Comparison of ENCODE assay signal across 16 cellular contexts in the genomic region with DNA sequence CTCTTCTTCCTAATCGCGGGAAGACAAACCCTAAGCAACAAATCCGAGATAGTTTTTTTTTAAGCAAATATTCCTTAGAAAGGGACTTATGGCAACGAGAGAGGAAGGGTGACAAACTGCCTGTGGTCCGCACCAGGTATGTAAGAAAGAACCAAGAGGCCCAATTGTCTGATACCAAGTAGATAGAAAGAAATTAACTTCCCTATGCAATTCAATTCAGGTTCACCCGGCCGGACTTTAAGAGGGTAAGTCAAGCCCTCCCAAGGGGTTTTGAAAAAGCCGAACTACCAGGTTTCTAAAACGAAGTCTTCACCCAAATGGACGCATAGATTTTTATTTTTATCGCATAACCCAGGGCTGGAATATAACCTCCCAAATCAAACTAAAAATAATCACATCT. TPM values are rescaled to one million over a fixed set of nuclear protein-coding genes. Genes with fewer than 3 reads are reported as not detected.
DNase-seq lines count a peak whose midpoint lies in the region; ATAC-seq and TF ChIP-seq lines count a peak whose summit lies in the region.
"Had no signal": no experiment of that assay in that cellular context is flagged by ENCODE, and none has a peak within 500 bp of the region (broad histone marks: within the 10 kb centered on the region; RNA-seq: fewer than 3 reads in every experiment).

No MANE protein-coding gene starts in this region.

- WGBS in upper lobe of left lung, 2 donors, result 82 to 84% methylated on average over 11 of the region's 11 CpGs

- TF ChIP-seq EP300 in upper lobe of left lung (IDR thresholded peaks at IDR 0.05), result no peak

- peaks cover 29% of the 10 kb centered on the region for H3K36me3 Mint-ChIP-seq in activated naive CD4-positive, alpha-beta T cell treated with anti-CD3 and anti-CD28 coated beads, Interleukin-2, amount 50 U/mL, for 24 hours
- peaks cover 39% of the 10 kb centered on the region for H3K36me3 Mint-ChIP-seq in activated naive CD4-positive, alpha-beta T cell treated with anti-CD3 and anti-CD28 coated beads, Interleukin-2, amount 10 ng/mL, durations not matched to agents 7 days and 5 days
- H3K36me3 Mint-ChIP-seq in nephron progenitor cell (ENCODE audit: low read depth), result no peaks in the 10 kb centered on the region
- peaks cover 55% of the 10 kb centered on the region for H3K36me3 Mint-ChIP-seq in T-cell

- CTCF ChIA-PET in activated naive CD4-positive, alpha-beta T cell treated with anti-CD3 and anti-CD28 coated beads, Interleukin-2, amount 10 ng/mL, durations not matched to agents 7 days and 5 days (lab: Charles Lee), result no interaction called here
- CTCF ChIA-PET in T-cell (lab: Charles Lee), result no interaction called here

- ATAC-seq in upper lobe of left lung (ENCODE audit: low FRiP score in 2 of 2) (no peak), left colon (no peak), T-cell (replicated peaks in 1 of 4) (no peak)
- ATAC-seq: T-helper 17 cell had no signal

- H3K27ac ChIP-seq in upper lobe of left lung, result no peak overlapping the region

- TF ChIP-seq POLR2A in upper lobe of left lung (IDR thresholded peaks at IDR 0.05), result no peak

- H3K9me3 ChIP-seq in upper lobe of left lung, result no peaks in the 10 kb centered on the region
- H3K9me3 ChIP-seq: MG63 had no signal

- H3K4me3 ChIP-seq in epithelial cell of proximal tubule (ENCODE audit: low read depth, low read length), result peak overlapping the region; percentile 55
- peak overlapping the region in 3 of 4 donors; percentile 32 to 50 (median 41) for H3K4me3 ChIP-seq in upper lobe of left lung
- H3K4me3 ChIP-seq: MG63 had no signal

- TF ChIP-seq CTCF in epithelial cell of proximal tubule (conservative IDR thresholded peaks at IDR 0.05; ENCODE audit: low read depth, low read length) (no peak), nephron progenitor cell (IDR thresholded peaks at IDR 0.05) (no peak), upper lobe of left lung (IDR thresholded peaks at IDR 0.05) (no peak)

- no peak for DNase-seq in activated naive CD4-positive, alpha-beta T cell treated with anti-CD3 and anti-CD28 coated beads, Interleukin-2, amount 10 ng/mL, durations not matched to agents 7 days and 5 days
- DNase-seq in epithelial cell of proximal tubule (ENCODE audit: low read depth) (no peak), nephron progenitor cell (no peak), upper lobe of left lung (no peak), left colon (no peak), SK-N-DZ (ENCODE audit: low spot score) (no peak), T-cell (no peak)
- DNase-seq: 8988T; activated CD4-positive, alpha-beta T cell treated with anti-CD3 and anti-CD28 coated beads, Interleukin-2, amount 10 ng/mL, durations not matched to agents 7 days and 5 days; DMS153; stimulated activated CD4-positive, alpha-beta T cell treated with anti-CD3 and anti-CD28 coated beads, Interleukin-4, amount 100 ng/mL, for 4 hours; T-helper 17 cell had no signal

- peaks cover 0 to 13% (median 8%) of the 10 kb centered on the region in 4 donors for H3K36me3 ChIP-seq in upper lobe of left lung
- H3K36me3 ChIP-seq: MG63 had no signal

- no peaks in the 10 kb centered on the region for H3K27me3 Mint-ChIP-seq in activated naive CD4-positive, alpha-beta T cell treated with anti-CD3 and anti-CD28 coated beads, Interleukin-2, amount 50 U/mL, for 24 hours
- H3K27me3 Mint-ChIP-seq in activated naive CD4-positive, alpha-beta T cell treated with anti-CD3 and anti-CD28 coated beads, Interleukin-2, amount 10 ng/mL, durations not matched to agents 7 days and 5 days, result no peaks in the 10 kb centered on the region
- peaks cover 81% of the 10 kb centered on the region for H3K27me3 Mint-ChIP-seq in nephron progenitor cell (ENCODE audit: low read depth, poor library complexity)
- H3K27me3 Mint-ChIP-seq in T-cell, result no peaks in the 10 kb centered on the region
- H3K27me3 Mint-ChIP-seq: activated CD4-positive, alpha-beta T cell treated with anti-CD3 and anti-CD28 coated beads, Interleukin-2, amount 10 ng/mL, durations not matched to agents 7 days and 5 days; stimulated activated naive CD8-positive, alpha-beta T cell treated with anti-CD3 and anti-CD28 coated beads, Interleukin-15, Interleukin-2, amounts not matched to agents 100 ng/mL and 50 ng/mL, for 24 hours; T-helper 17 cell had no signal

- H3K4me3 Mint-ChIP-seq in activated naive CD4-positive, alpha-beta T cell treated with anti-CD3 and anti-CD28 coated beads, Interleukin-2, amount 50 U/mL, for 24 hours, result no peak overlapping the region
- H3K4me3 Mint-ChIP-seq in activated naive CD4-positive, alpha-beta T cell treated with anti-CD3 and anti-CD28 coated beads, Interleukin-2, amount 10 ng/mL, durations not matched to agents 7 days and 5 days, result no peak overlapping the region
- peak overlapping the region; percentile 84 for H3K4me3 Mint-ChIP-seq in nephron progenitor cell
- H3K4me3 Mint-ChIP-seq in T-cell, result no peak overlapping the region
- H3K4me3 Mint-ChIP-seq: activated CD4-positive, alpha-beta T cell treated with anti-CD3 and anti-CD28 coated beads, Interleukin-2, amount 10 ng/mL, durations not matched to agents 7 days and 5 days; stimulated activated naive CD8-positive, alpha-beta T cell treated with anti-CD3 and anti-CD28 coated beads, Interleukin-15, Interleukin-2, amounts not matched to agents 100 ng/mL and 50 ng/mL, for 24 hours; T-helper 17 cell had no signal

- POLR2A ChIA-PET in T-cell (lab: Charles Lee), result no interaction called here

- H3K4me1 ChIP-seq in upper lobe of left lung, result no peaks in the 10 kb centered on the region

- peak overlapping the region; percentile 65 for H3K27ac Mint-ChIP-seq in activated naive CD4-positive, alpha-beta T cell treated with anti-CD3 and anti-CD28 coated beads, Interleukin-2, amount 50 U/mL, for 24 hours
- no peak overlapping the region for H3K27ac Mint-ChIP-seq in activated naive CD4-positive, alpha-beta T cell treated with anti-CD3 and anti-CD28 coated beads, Interleukin-2, amount 10 ng/mL, durations not matched to agents 7 days and 5 days
- no peak overlapping the region for H3K27ac Mint-ChIP-seq in nephron progenitor cell
- no peak overlapping the region for H3K27ac Mint-ChIP-seq in T-cell
- H3K27ac Mint-ChIP-seq: activated CD4-positive, alpha-beta T cell treated with anti-CD3 and anti-CD28 coated beads, Interleukin-2, amount 10 ng/mL, durations not matched to agents 7 days and 5 days; stimulated activated naive CD8-positive, alpha-beta T cell treated with anti-CD3 and anti-CD28 coated beads, Interleukin-15, Interleukin-2, amounts not matched to agents 100 ng/mL and 50 ng/mL, for 24 hours; T-helper 17 cell had no signal

- no peaks in the 10 kb centered on the region for H3K4me1 Mint-ChIP-seq in activated naive CD4-positive, alpha-beta T cell treated with anti-CD3 and anti-CD28 coated beads, Interleukin-2, amount 50 U/mL, for 24 hours
- no peaks in the 10 kb centered on the region for H3K4me1 Mint-ChIP-seq in activated naive CD4-positive, alpha-beta T cell treated with anti-CD3 and anti-CD28 coated beads, Interleukin-2, amount 10 ng/mL, durations not matched to agents 7 days and 5 days
- H3K4me1 Mint-ChIP-seq in nephron progenitor cell, result peaks cover 56% of the 10 kb centered on the region
- peaks cover 0 to 2% (median 2%) of the 10 kb centered on the region in 3 donors for H3K4me1 Mint-ChIP-seq in T-cell
- H3K4me1 Mint-ChIP-seq: activated CD4-positive, alpha-beta T cell treated with anti-CD3 and anti-CD28 coated beads, Interleukin-2, amount 10 ng/mL, durations not matched to agents 7 days and 5 days; T-helper 17 cell had no signal

- intact Hi-C loops in left colon (cut with DNase I, micrococcal nuclease), result loop anchor here in 1 of 2 donors (5.0 kb wide), 1 partner anchor 278 kb away; no protein-coding TSS in a partner anchor

- H3K9me3 Mint-ChIP-seq in activated naive CD4-positive, alpha-beta T cell treated with anti-CD3 and anti-CD28 coated beads, Interleukin-2, amount 50 U/mL, for 24 hours, result no peaks in the 10 kb centered on the region
- peaks cover 10% of the 10 kb centered on the region for H3K9me3 Mint-ChIP-seq in activated naive CD4-positive, alpha-beta T cell treated with anti-CD3 and anti-CD28 coated beads, Interleukin-2, amount 10 ng/mL, durations not matched to agents 7 days and 5 days
- H3K9me3 Mint-ChIP-seq in nephron progenitor cell (no peaks in the 10 kb centered on the region), T-cell (no peaks in the 10 kb centered on the region)

- no peaks in the 10 kb centered on the region for H3K27me3 ChIP-seq in upper lobe of left lung

RNA-seq across cellular contexts. Expression of gene MAB21L2, which starts 1.7 kb away (rescaled TPM):
- total RNA-seq in epithelial cell of proximal tubule (0.17 and 0.43 TPM in 2 replicates), upper lobe of left lung (not detected), left colon (10 to 100 TPM in 1 of 2 donors, 1 to 10 TPM in 1; 2.4 to 45.8 TPM), T-cell (not detected)
- 139 and 144 TPM in 2 replicates for polyA plus RNA-seq in SK-N-DZ (2014; cell fraction: cytosol; rRNA removed)
- polyA plus RNA-seq in SK-N-DZ (2014; cell fraction: nucleus; rRNA removed), result 62.9 and 68.9 TPM in 2 replicates
- total RNA-seq: activated CD4-positive, alpha-beta T cell treated with anti-CD3 and anti-CD28 coated beads, Interleukin-2, amount 10 ng/mL, durations not matched to agents 7 days and 5 days; T-helper 17 cell had no signal
- polyA plus RNA-seq: keratinocyte had no signal
